24 cellular contexts compared by ENCODE assay signal in the genomic region with DNA sequence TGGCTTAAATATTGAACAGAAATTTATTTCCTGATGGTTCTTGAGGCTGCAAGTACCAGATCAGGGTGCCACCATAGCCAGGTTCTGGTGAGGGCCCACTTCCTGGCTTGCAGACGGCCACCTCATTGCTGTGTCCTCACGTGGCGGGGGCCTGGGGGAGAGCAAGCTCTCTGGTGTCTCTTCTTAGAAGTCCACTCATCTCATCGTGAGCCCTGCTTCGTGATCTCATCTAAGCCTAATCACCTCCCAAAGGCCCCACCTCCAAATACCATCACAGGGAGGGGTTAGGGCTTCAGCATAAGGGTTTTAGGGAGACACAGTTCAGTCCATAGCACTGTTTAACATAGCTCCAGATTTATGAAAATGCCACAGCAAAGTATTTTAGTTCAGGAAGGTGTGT.
"Had no signal": no experiment of that assay in that cellular context is flagged by ENCODE, and none has a peak within 500 bp of the region (broad histone marks: within the 10 kb centered on the region; RNA-seq: fewer than 3 reads in every experiment).

No MANE protein-coding gene starts in this region.

- ATAC-seq: activated CD4-positive, CD25-positive, alpha-beta regulatory T cell treated with anti-CD3 and anti-CD28 coated beads, Interleukin-2, amount 50 U/mL, for 24 hours; activated CD8-positive, alpha-beta T cell treated with anti-CD3 and anti-CD28 coated beads for 36 hours; activated T-cell treated with anti-CD3 and anti-CD28 coated beads, Interleukin-2, amount 50 U/mL, for 72 hours; PC-3 had no signal

- H3K4me3 ChIP-seq: adrenal gland had no signal

- H3K27me3 ChIP-seq: adrenal gland had no signal

- FAIRE-seq: RCC 7860 had no signal

- H3K4me1 ChIP-seq: adrenal gland had no signal

- H3K9me3 ChIP-seq: adrenal gland had no signal

- H3K27ac ChIP-seq: adrenal gland had no signal

- H3K36me3 ChIP-seq: adrenal gland had no signal

- DNase-seq: activated CD4-positive, alpha-beta T cell treated with anti-CD3 and anti-CD28 coated beads for 4 hours; activated CD8-positive, alpha-beta memory T cell treated with anti-CD3 and anti-CD28 coated beads, Interleukin-2, amount 50 U/mL, for 4 hours; activated CD8-positive, alpha-beta T cell treated with anti-CD3 and anti-CD28 coated beads for 36 hours; activated gamma-delta T cell treated with Interleukin-2 at 50 U/mL for 16 hours; activated naive CD4-positive, alpha-beta T cell treated with anti-CD3 and anti-CD28 coated beads, Interleukin-2, amount 50 U/mL, for 16 hours; activated naive CD8-positive, alpha-beta T cell treated with anti-CD3 and anti-CD28 coated beads, Interleukin-2, amount 10 ng/mL, durations not matched to agents 7 days and 5 days; activated T-cell treated with anti-CD3 and anti-CD28 coated beads, Interleukin-2, amount 50 U/mL, for 72 hours; anterior cingulate cortex; Kasumi-1; KBM-7; NCI-H1048; NCI-H146; NCI-H1930; NCI-H2107; NCI-H2171 treated with DMSO at 0.1 percent for 48 hours; NCI-H226; NCI-H510A; NCI-H526 treated with DMSO at 0.1 percent for 48 hours; PC-3; SIG-M5; T-helper 1 cell had no signal
